8 cellular contexts compared by ENCODE assay signal in the genomic region with DNA sequence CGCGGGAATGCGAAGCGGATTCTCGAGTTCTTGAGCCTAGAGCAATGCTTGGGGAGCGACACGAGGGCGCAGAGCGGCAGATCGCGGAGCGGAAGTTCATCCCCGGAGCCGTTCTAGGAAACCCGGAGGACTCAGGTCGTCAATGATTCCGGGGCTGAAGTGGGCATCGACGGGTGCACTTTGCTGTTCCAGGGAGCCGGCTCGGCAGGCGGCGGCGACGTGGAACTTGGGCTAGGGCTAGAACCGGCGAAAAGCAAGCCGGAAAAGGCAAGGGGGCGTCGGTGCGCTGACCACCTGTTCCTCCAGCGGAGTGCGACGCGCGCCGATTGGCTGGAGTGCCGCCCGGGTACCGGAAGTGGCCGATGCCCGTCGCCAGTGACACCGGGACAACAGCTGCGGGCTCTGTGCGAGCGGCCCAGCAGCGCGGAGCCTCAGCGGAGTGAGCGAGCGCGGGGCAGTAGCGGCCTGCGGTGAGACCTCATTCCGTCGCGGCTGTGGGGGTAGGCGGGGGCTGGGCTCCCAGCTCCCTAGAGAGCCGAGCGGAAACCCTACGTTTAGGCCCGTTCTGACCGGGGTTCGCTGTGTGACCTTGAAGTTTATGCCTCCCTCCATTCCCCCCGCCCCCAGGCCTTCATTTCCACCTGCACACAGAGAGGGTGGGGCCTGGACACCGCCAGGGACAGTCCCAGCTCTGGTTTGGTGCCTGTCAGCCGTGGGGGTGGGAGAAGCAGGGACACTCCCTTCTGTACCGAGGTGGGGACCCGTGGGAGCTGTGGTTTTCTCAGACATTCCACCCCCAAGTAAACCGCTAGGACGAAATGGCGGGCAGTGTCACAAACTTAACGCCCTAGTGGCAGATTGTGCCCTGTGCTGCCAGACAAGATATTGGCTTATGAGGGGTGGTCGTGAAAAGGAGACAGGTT. TPM values are rescaled to one million over a fixed set of nuclear protein-coding genes. Genes with fewer than 3 reads are reported as not detected.
DNase-seq lines count a peak whose midpoint lies in the region; ATAC-seq lines count a peak whose summit lies in the region.

ZFP3 (plus strand) TSS at position 362 of the 923 bp plus-strand sequence. CDS start 13,038 bp downstream, outside the sequence.

- H3K4me3 Mint-ChIP-seq in central memory CD8-positive, alpha-beta T cell, result peak within 1 kb of the TSS; percentile 93

- peaks cover 15% of the 10 kb centered on the region for H3K36me3 Mint-ChIP-seq in central memory CD8-positive, alpha-beta T cell (ENCODE audit: insufficient read depth)

- H3K27me3 Mint-ChIP-seq in central memory CD8-positive, alpha-beta T cell, result no peaks in the 10 kb centered on the region

- no peaks in the 10 kb centered on the region for H3K9me3 Mint-ChIP-seq in central memory CD8-positive, alpha-beta T cell

- no peaks in the 10 kb centered on the region for H3K36me3 ChIP-seq in H7 (replicated peaks; ENCODE audit: control insufficient read depth, insufficient read depth, low read length)

- H3K4me3 ChIP-seq in H7 (ENCODE audit: insufficient read depth, low read depth, low read length), result peak within 1 kb of the TSS; percentile 47

- H3K27me3 ChIP-seq in H7 (ENCODE audit: control insufficient read depth, insufficient read depth, low read length), result peaks cover 5% of the 10 kb centered on the region; the same call in 1 of the 2 replicates

- peak within 1 kb of the TSS; percentile 92 for H3K27ac Mint-ChIP-seq in central memory CD8-positive, alpha-beta T cell (ENCODE audit: low read depth)

- peak; percentile 73 for ATAC-seq in central memory CD8-positive, alpha-beta T cell (replicated peaks; ENCODE audit: extremely low read depth, poor library complexity, severe bottlenecking)
- ATAC-seq in left colon, result peak; percentile 97

- DNase-seq in GM04503 (ENCODE audit: low read depth) (peak; percentile 51), H7 (peak; percentile 80), NCI-H1694 (lab: John Stamatoyannopoulos, UW) (peak; percentile 61), left colon (peak; percentile 86 to 89), HCEC 1CT (no peak)
- peak; percentile 37 for DNase-seq in activated CD4-positive, CD25-positive, alpha-beta regulatory T cell treated with anti-CD3 and anti-CD28 coated beads, Interleukin-2, amount 50 U/mL, for 16 hours (ENCODE audit: low read depth, low spot score)
- DNase-seq in central memory CD8-positive, alpha-beta T cell (ENCODE audit: low spot score in 2 of 2), result peak; percentile 49 to 55
- peak; percentile 81 for DNase-seq in stimulated activated CD4-positive, alpha-beta T cell treated with anti-CD3 and anti-CD28 coated beads, Interleukin-1b, Interleukin-23, amount 100 ng/mL, for 48 hours

- intact Hi-C loops in left colon (cut with DNase I, micrococcal nuclease), result no loop called here

- peaks cover 27% of the 10 kb centered on the region for H3K4me1 Mint-ChIP-seq in central memory CD8-positive, alpha-beta T cell

RNA-seq across cellular contexts. Expression of gene ZFP3, which starts in this region (rescaled TPM):
- 0.21 and 0.96 TPM in 2 replicates for total RNA-seq in H7 (2014; rRNA removed; shearing (Covaris generic))
- total RNA-seq in left colon, result 1 to 10 TPM; 8.0 to 8.6 TPM

Comparison
In these comparisons a context has a peak if more than half of its experiments do, and no peak if none do; other contexts are left out.
1. Peak in DNase-seq and H3K4me3 ChIP-seq in H7; RNA of the gene not detected or under 1 TPM.